2 cellular contexts compared by ENCODE assay signal in the genomic region with DNA sequence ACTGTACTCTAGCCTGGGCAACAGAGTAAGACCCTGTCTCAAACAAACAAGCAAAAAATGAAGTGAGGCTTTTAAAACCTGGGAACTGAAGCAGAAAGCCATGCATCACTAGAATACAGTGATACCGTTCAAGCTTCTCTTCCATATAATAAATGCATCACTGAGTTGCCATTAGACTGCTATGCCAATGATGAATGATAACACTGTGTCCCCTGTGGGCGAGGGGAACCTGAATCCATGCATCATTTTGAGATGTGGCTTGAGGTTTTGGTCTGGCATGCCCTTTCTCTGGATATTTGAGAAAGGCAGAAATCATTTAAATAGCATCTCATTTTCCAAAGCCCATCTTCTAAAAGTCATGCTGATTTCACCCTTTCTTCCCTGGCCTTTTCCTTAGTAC.
A peak's percentile ranks its signal among the peaks of the same experiment; 100 is the strongest.
TF ChIP-seq lines count a peak whose summit lies in the region.

No MANE protein-coding gene starts in this region.

TF ChIP-seq in SK-N-SH, 30 proteins besides CTCF, POLR2A, EP300 and RAD21:
- TF ChIP-seq GATA2 (CRISPR knock-in tag; IDR thresholded peaks at IDR 0.05) (peak; percentile 56), YY1 (IDR thresholded peaks at IDR 0.05; ENCODE audit: low read depth) (no peak)
TF ChIP-seq in SK-N-SH: peak in this region for 1.

TF ChIP-seq in SK-N-SH treated with all-trans-retinoic acid at 6 μM for 48 hours, 23 proteins besides CTCF, POLR2A, EP300 and RAD21:
- TF ChIP-seq CSDC2 (CRISPR knock-in tag; IDR thresholded peaks at IDR 0.05): no peak
- no peak for TF ChIP-seq PPARA (CRISPR knock-in tag; IDR thresholded peaks at IDR 0.05; ENCODE audit: borderline replicate concordance)
- TF ChIP-seq ARNTL (CRISPR knock-in tag; IDR thresholded peaks at IDR 0.05; ENCODE audit: borderline replicate concordance, low read depth): no peak
- TF ChIP-seq ZNF8 (CRISPR knock-in tag; IDR thresholded peaks at IDR 0.05): no peak
- no peak for TF ChIP-seq GLIS3 (CRISPR knock-in tag; IDR thresholded peaks at IDR 0.05)
- no peak for TF ChIP-seq ZNF70 (CRISPR knock-in tag; IDR thresholded peaks at IDR 0.05)
- no peak for TF ChIP-seq ZFP3 (CRISPR knock-in tag; IDR thresholded peaks at IDR 0.05)
- TF ChIP-seq, protein P1, sequence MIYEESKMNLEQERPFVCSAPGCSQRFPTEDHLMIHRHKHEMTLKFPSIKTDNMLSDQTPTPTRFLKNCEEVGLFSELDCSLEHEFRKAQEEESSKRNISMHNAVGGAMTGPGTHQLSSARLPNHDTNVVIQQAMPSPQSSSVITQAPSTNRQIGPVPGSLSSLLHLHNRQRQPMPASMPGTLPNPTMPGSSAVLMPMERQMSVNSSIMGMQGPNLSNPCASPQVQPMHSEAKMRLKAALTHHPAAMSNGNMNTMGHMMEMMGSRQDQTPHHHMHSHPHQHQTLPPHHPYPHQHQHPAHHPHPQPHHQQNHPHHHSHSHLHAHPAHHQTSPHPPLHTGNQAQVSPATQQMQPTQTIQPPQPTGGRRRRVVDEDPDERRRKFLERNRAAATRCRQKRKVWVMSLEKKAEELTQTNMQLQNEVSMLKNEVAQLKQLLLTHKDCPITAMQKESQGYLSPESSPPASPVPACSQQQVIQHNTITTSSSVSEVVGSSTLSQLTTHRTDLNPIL (CRISPR knock-in tag; IDR thresholded peaks at IDR 0.05; ENCODE audit: low read depth): no peak
- TF ChIP-seq ZC3H10 (CRISPR knock-in tag; IDR thresholded peaks at IDR 0.05): no peak
- TF ChIP-seq SNAI2 (CRISPR knock-in tag; IDR thresholded peaks at IDR 0.05): no peak
- no peak for TF ChIP-seq ZNF565 (CRISPR knock-in tag; conservative IDR thresholded peaks at IDR 0.05; ENCODE audit: low read depth)
- no peak for TF ChIP-seq RARB (CRISPR knock-in tag; IDR thresholded peaks at IDR 0.05)
- TF ChIP-seq TCF4 (CRISPR knock-in tag; IDR thresholded peaks at IDR 0.05; ENCODE audit: borderline replicate concordance): no peak
- TF ChIP-seq ESRRG (CRISPR knock-in tag; IDR thresholded peaks at IDR 0.05): no peak
- TF ChIP-seq, protein P2, sequence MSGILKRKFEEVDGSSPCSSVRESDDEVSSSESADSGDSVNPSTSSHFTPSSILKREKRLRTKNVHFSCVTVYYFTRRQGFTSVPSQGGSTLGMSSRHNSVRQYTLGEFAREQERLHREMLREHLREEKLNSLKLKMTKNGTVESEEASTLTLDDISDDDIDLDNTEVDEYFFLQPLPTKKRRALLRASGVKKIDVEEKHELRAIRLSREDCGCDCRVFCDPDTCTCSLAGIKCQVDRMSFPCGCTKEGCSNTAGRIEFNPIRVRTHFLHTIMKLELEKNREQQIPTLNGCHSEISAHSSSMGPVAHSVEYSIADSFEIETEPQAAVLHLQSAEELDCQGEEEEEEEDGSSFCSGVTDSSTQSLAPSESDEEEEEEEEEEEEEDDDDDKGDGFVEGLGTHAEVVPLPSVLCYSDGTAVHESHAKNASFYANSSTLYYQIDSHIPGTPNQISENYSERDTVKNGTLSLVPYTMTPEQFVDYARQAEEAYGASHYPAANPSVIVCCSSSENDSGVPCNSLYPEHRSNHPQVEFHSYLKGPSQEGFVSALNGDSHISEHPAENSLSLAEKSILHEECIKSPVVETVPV (CRISPR knock-in tag; IDR thresholded peaks at IDR 0.05): no peak
- TF ChIP-seq TOX (CRISPR knock-in tag; IDR thresholded peaks at IDR 0.05; ENCODE audit: borderline replicate concordance): no peak
